In genomic region chr2:223870840-223871618, GRCh38 we compare ENCODE assay signal across 23 cellular contexts. TPM values are rescaled to one million over a fixed set of nuclear protein-coding genes. Genes with fewer than 3 reads are reported as not detected.
DNase-seq lines count a peak whose midpoint lies in the region; ATAC-seq and TF ChIP-seq lines count a peak whose summit lies in the region.
"Had no signal": no experiment of that assay in that cellular context is flagged by ENCODE, and none has a peak within 500 bp of the region (broad histone marks: within the 10 kb centered on the region; RNA-seq: fewer than 3 reads in every experiment).

No MANE protein-coding gene starts in this region.

- H2AFZ ChIP-seq in GM23338 = no peak overlapping the region

- H3K4me1 ChIP-seq in GM23338 (ENCODE audit: insufficient read depth) = no peaks in the 10 kb centered on the region
- H3K4me1 ChIP-seq in stomach = no peaks in the 10 kb centered on the region
- peaks cover 7 to 8% of the 10 kb centered on the region in 2 donors for H3K4me1 ChIP-seq in naive thymus-derived CD4-positive, alpha-beta T cell (ENCODE audit: control insufficient read depth in 2 of 2, insufficient read depth in 2 of 2, low read length in 2 of 2)
- H3K4me1 ChIP-seq: SJSA1, tibial artery had no signal

- 0 out of 2 replicates have a peak overlapping the region, but pooled peaks have one; percentile 59 for H3K27ac Mint-ChIP-seq in GM23338
- H3K27ac Mint-ChIP-seq in naive thymus-derived CD4-positive, alpha-beta T cell = no peak overlapping the region
- H3K27ac Mint-ChIP-seq: activated T-cell treated with anti-CD3 and anti-CD28 coated beads, Interleukin-2, amount 50 U/mL, for 24 hours; CD4-positive, alpha-beta T cell; stimulated activated memory B cell treated with anti-CD40 and anti-IgM and Interleukin-4, amounts not matched to agents 10 μg/mL and 1 μg/mL and 100 μg/mL, for 72 hours had no signal

- no peaks in the 10 kb centered on the region for H3K79me2 ChIP-seq in GM23338 (replicated peaks; ENCODE audit: insufficient read depth)

- TF ChIP-seq POLR2A in stomach (IDR thresholded peaks at IDR 0.05) = no peak

- H3K4me3 ChIP-seq in GM23338 = no peak overlapping the region
- peak overlapping the region; percentile 40; the same call in 1 of the 2 replicates for H3K4me3 ChIP-seq in SK-N-MC
- H3K4me3 ChIP-seq in foreskin fibroblast (ENCODE audit: low read depth in 1 of 2, low read length in 2 of 2) = no peak overlapping the region
- H3K4me3 ChIP-seq in stomach = no peak overlapping the region
- H3K4me3 ChIP-seq in naive thymus-derived CD4-positive, alpha-beta T cell (ENCODE audit: low read length) = no peak overlapping the region
- H3K4me3 ChIP-seq: SJSA1, smooth muscle cell, tibial artery had no signal

- CTCF ChIA-PET in naive thymus-derived CD4-positive, alpha-beta T cell (lab: Charles Lee) = no interaction called here

- peaks cover 12% of the 10 kb centered on the region; the same call in 2 of the 3 replicates for H3K36me3 Mint-ChIP-seq in GM23338 (ENCODE audit: low read depth)
- peaks cover 4 to 34% (median 28%) of the 10 kb centered on the region in 5 donors for H3K36me3 Mint-ChIP-seq in naive thymus-derived CD4-positive, alpha-beta T cell

- H3K36me3 ChIP-seq in GM23338 (ENCODE audit: insufficient read depth) (no peaks in the 10 kb centered on the region; the same call in 1 of the 2 replicates), SK-N-MC (ENCODE audit: insufficient read depth, low read length) (peaks cover 24% of the 10 kb centered on the region), stomach (peaks cover 4 to 62% (median 57%) of the 10 kb centered on the region in 4 donors)
- no peaks in the 10 kb centered on the region for H3K36me3 ChIP-seq in naive thymus-derived CD4-positive, alpha-beta T cell (ENCODE audit: control insufficient read depth in 2 of 3, insufficient read depth in 3 of 3, low read length in 3 of 3)

- peaks cover 6% of the 10 kb centered on the region for H3K27me3 Mint-ChIP-seq in GM23338 (ENCODE audit: insufficient read depth, low read depth, poor library complexity)
- no peaks in the 10 kb centered on the region for H3K27me3 Mint-ChIP-seq in naive thymus-derived CD4-positive, alpha-beta T cell
- H3K27me3 Mint-ChIP-seq: activated T-cell treated with anti-CD3 and anti-CD28 coated beads, Interleukin-2, amount 50 U/mL, for 24 hours; brain; CD4-positive, alpha-beta T cell; progenitor cell of endocrine pancreas; stimulated activated memory B cell treated with anti-CD40 and anti-IgM and Interleukin-4, amounts not matched to agents 10 μg/mL and 1 μg/mL and 100 μg/mL, for 72 hours had no signal

- ATAC-seq in GM23338 (no peak), esophagus mucosa (no peak), HG03280 (IDR thresholded peaks at IDR 0.05; ENCODE audit: unreplicated experiment) (no peak)
- no peak for ATAC-seq in naive thymus-derived CD4-positive, alpha-beta T cell
- ATAC-seq: stimulated activated memory B cell treated with anti-CD40 and anti-IgM and Interleukin-4, amounts not matched to agents 10 μg/mL and 1 μg/mL and 100 μg/mL, for 72 hours had no signal

- intact Hi-C loops in stomach (cut with DNase I; ENCODE audit: low total_unique reads) = no loop called here
- intact Hi-C loops in naive thymus-derived CD4-positive, alpha-beta T cell (cut with micrococcal nuclease) = loop anchor here in 1 of 2 donors (5.0 kb wide), 1 partner anchor 144 kb away; no protein-coding TSS in a partner anchor

- 91 to 98% (median 94%) methylated on average over 7 of the region's 7 CpGs for WGBS in stomach, 5 donors

- H3K27me3 ChIP-seq in GM23338 (ENCODE audit: insufficient read depth) (no peaks in the 10 kb centered on the region), stomach (no peaks in the 10 kb centered on the region)
- H3K27me3 ChIP-seq in naive thymus-derived CD4-positive, alpha-beta T cell (ENCODE audit: control insufficient read depth in 2 of 2, insufficient read depth in 2 of 2, low read length in 2 of 2) = no peaks in the 10 kb centered on the region
- H3K27me3 ChIP-seq: SJSA1, tibial artery had no signal

- POLR2A ChIA-PET in naive thymus-derived CD4-positive, alpha-beta T cell (lab: Charles Lee) = no interaction called here

- H3K4me1 Mint-ChIP-seq in GM23338 = peaks cover under 1% of the 10 kb centered on the region; the same call in 1 of the 3 replicates
- H3K4me1 Mint-ChIP-seq in naive thymus-derived CD4-positive, alpha-beta T cell = peaks cover 6 to 18% (median 8%) of the 10 kb centered on the region in 7 donors

- no peak overlapping the region for H3K9ac ChIP-seq in SK-N-MC (ENCODE audit: insufficient read length)

- no peaks in the 10 kb centered on the region for H3K9me2 ChIP-seq in GM23338 (ENCODE audit: insufficient read depth)

- no peak overlapping the region for H3K4me3 Mint-ChIP-seq in GM23338
- H3K4me3 Mint-ChIP-seq in naive thymus-derived CD4-positive, alpha-beta T cell = no peak overlapping the region
- H3K4me3 Mint-ChIP-seq: activated T-cell treated with anti-CD3 and anti-CD28 coated beads, Interleukin-2, amount 50 U/mL, for 24 hours; brain; CD4-positive, alpha-beta T cell; H9; stimulated activated memory B cell treated with anti-CD40 and anti-IgM and Interleukin-4, amounts not matched to agents 10 μg/mL and 1 μg/mL and 100 μg/mL, for 72 hours had no signal

- H3K27ac ChIP-seq in GM23338 (ENCODE audit: low read depth) = no peak overlapping the region
- peak overlapping the region; percentile 90 for H3K27ac ChIP-seq in SK-N-MC
- no peak overlapping the region for H3K27ac ChIP-seq in stomach
- H3K27ac ChIP-seq in naive thymus-derived CD4-positive, alpha-beta T cell (ENCODE audit: low read depth, low read length) = no peak overlapping the region
- H3K27ac ChIP-seq: SJSA1, tibial artery had no signal

- H3K4me2 ChIP-seq in GM23338 = no peak overlapping the region
- H3K4me2 ChIP-seq: smooth muscle cell had no signal

- H3K9me3 Mint-ChIP-seq in GM23338 = no peaks in the 10 kb centered on the region
- peaks cover 0 to 2% (median 0%) of the 10 kb centered on the region in 11 donors for H3K9me3 Mint-ChIP-seq in naive thymus-derived CD4-positive, alpha-beta T cell
- H3K9me3 Mint-ChIP-seq: activated T-cell treated with anti-CD3 and anti-CD28 coated beads, Interleukin-2, amount 50 U/mL, for 24 hours; CD4-positive, alpha-beta T cell; H9; stimulated activated memory B cell treated with anti-CD40 and anti-IgM and Interleukin-4, amounts not matched to agents 10 μg/mL and 1 μg/mL and 100 μg/mL, for 72 hours had no signal

- TF ChIP-seq CTCF in GM23338 (conservative IDR thresholded peaks at IDR 0.05; ENCODE audit: low read depth in 2 of 2) = no peak
- TF ChIP-seq CTCF in foreskin fibroblast (IDR thresholded peaks at IDR 0.05; ENCODE audit: low read depth, low read length) = no peak
- no peak for TF ChIP-seq CTCF in stomach (IDR thresholded peaks at IDR 0.05)

- H3F3A ChIP-seq in GM23338 (replicated peaks; ENCODE audit: low read depth) = no peaks in the 10 kb centered on the region

- no peaks in the 10 kb centered on the region for H3K9me3 ChIP-seq in SK-N-MC (ENCODE audit: low read depth, low read length)
- no peaks in the 10 kb centered on the region for H3K9me3 ChIP-seq in stomach
- no peaks in the 10 kb centered on the region for H3K9me3 ChIP-seq in naive thymus-derived CD4-positive, alpha-beta T cell (ENCODE audit: control insufficient read depth in 2 of 3, low read length in 3 of 3)
- H3K9me3 ChIP-seq: tibial artery had no signal

- peaks cover 3% of the 10 kb centered on the region; the same call in 1 of the 2 replicates for H4K20me1 ChIP-seq in GM23338 (replicated peaks; ENCODE audit: insufficient read depth)

- TF ChIP-seq EP300 in stomach (IDR thresholded peaks at IDR 0.05) = no peak

- DNase-seq in CD1c-positive myeloid dendritic cell (ENCODE audit: extremely low spot score) (peak; percentile 38), GM23338 (ENCODE audit: low spot score) (no peak), SK-N-MC (ENCODE audit: low read depth, low spot score) (peak; percentile 20), foreskin fibroblast (peak; percentile 40 to 64), stomach (no peak)
- DNase-seq in naive thymus-derived CD4-positive, alpha-beta T cell = no peak
- DNase-seq: activated CD4-positive, alpha-beta T cell treated with anti-CD3 and anti-CD28 coated beads, Interleukin-2, amount 50 U/mL, for 1 hour; activated naive CD4-positive, alpha-beta T cell treated with anti-CD3 and anti-CD28 coated beads, Interleukin-2, amount 50 U/mL, for 16 hours; activated T-cell treated with anti-CD3 and anti-CD28 coated beads, Interleukin-2, amount 50 U/mL, for 24 hours; CD4-positive, alpha-beta T cell; DMS79; H9; NCI-H187; NCI-H446 treated with DMSO at 0.1 percent for 48 hours; OCI-M1; tibial artery had no signal

TF ChIP-seq in GM23338, 12 proteins besides CTCF, POLR2A, EP300 and RAD21 (continues in another document):
- TF ChIP-seq STAT1 (IDR thresholded peaks at IDR 0.05; ENCODE audit: unreplicated experiment) (no peak), POLR2AphosphoS5 (IDR thresholded peaks at IDR 0.05; ENCODE audit: low read depth) (no peak), NANOG (IDR thresholded peaks at IDR 0.05; ENCODE audit: borderline replicate concordance) (no peak), ETS1 (IDR thresholded peaks at IDR 0.05) (no peak)

RNA-seq across cellular contexts. Expression of gene AP1S3, which starts 33.6 kb away (rescaled TPM):
- total RNA-seq in GM23338 (2014; rRNA removed; shearing (Covaris generic)) = 25.5 and 26.2 TPM in 2 replicates
- polyA plus RNA-seq in GM23338 (2016; fragmentation: Nextera tagmentation; extraction: Ambion mirVana) = 7.3 and 8.8 TPM in 2 replicates
- 10 to 100 TPM in 2 of 5 donors, 1 to 10 TPM in 1, not detected in 2; 4.8 to 18.2 (median 11.6) TPM for total RNA-seq in stomach
- 1 to 10 TPM; 1.5 to 6.3 (median 6.0) TPM for polyA plus RNA-seq in stomach
- total RNA-seq in naive thymus-derived CD4-positive, alpha-beta T cell = 1 to 10 TPM in 3 of 5 experiments, under 1 TPM in 2; 0.54 to 8.2 (median 1.6) TPM
- 1 to 10 TPM in 1 of 2 donors, under 1 TPM in 1; 0.53 to 2.1 TPM for polyA plus RNA-seq in naive thymus-derived CD4-positive, alpha-beta T cell
- 20.8 TPM for total RNA-seq in esophagus mucosa

Comparison
In these comparisons a context has a peak if more than half of its experiments do, and no peak if none do; other contexts are left out.
1. DNase-seq: peak in CD1c-positive myeloid dendritic cell (single experiment), SK-N-MC (single experiment) and foreskin fibroblast (2 of 2); none in GM23338 (single experiment), stomach (single experiment) and naive thymus-derived CD4-positive, alpha-beta T cell (0 of 9).